Comparison of ENCODE assay signal across 23 cellular contexts in the genomic region with DNA sequence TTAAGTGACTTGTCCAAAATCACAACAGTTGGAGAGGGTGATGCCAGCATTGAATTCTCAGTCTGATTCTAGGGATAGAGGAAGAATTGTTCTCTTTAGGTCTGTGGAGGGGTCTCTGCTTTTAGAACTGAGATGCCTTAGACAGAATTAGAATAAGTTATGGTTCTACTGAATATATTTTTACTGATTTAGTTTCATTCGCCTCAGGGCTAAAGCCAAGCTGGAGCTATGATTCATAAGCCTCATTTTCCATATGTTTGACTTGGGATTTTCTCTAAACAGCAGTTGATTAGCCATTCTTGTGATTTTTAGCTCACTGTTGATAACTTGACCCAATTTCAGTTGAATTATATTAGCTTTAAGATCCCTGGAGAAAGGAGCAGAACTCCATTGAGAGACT.
"Had no signal": no experiment of that assay in that cellular context is flagged by ENCODE, and none has a peak within 500 bp of the region (broad histone marks: within the 10 kb centered on the region; RNA-seq: fewer than 3 reads in every experiment).

No MANE protein-coding gene starts in this region.

- H3K4me3 ChIP-seq: dorsolateral prefrontal cortex, left ventricle myocardium inferior, lower lobe of right lung, right lobe of liver, suprapubic skin, vagina had no signal

- H3K4me1 ChIP-seq: foreskin keratinocyte, left ventricle myocardium inferior, lower lobe of right lung, parathyroid adenoma, right lobe of liver, suprapubic skin, vagina had no signal

- H3K36me3 ChIP-seq: left ventricle myocardium inferior, lower lobe of right lung, right lobe of liver, suprapubic skin, vagina had no signal

- DNase-seq: cortex of kidney; dorsolateral prefrontal cortex; effector CD4-positive, alpha-beta T cell; foreskin keratinocyte; hypothalamus; immature natural killer cell; islet precursor cell; kidney glomerular epithelial cell; left colon; left ventricle myocardium inferior; lower lobe of right lung; naive thymus-derived CD8-positive, alpha-beta T cell; right lobe of liver; small intestine; stimulated activated CD4-positive, alpha-beta T cell treated with anti-CD3 and anti-CD28 coated beads, Interleukin-15, amount 100 ng/mL, for 24 hours; stimulated activated CD4-positive, alpha-beta T cell treated with anti-CD3 and anti-CD28 coated beads, Interleukin-2, amount 100 ng/mL, for 48 hours; stimulated activated naive B cell treated with anti-CD40 and anti-IgM and Interleukin-4, amounts not matched to agents 10 μg/mL and 1 μg/mL and 100 μg/mL, for 72 hours; trophoblast cell had no signal

- H3K27ac ChIP-seq: epithelial cell of prostate, foreskin keratinocyte, left ventricle myocardium inferior, lower lobe of right lung, parathyroid adenoma, right lobe of liver, suprapubic skin, vagina had no signal

- ATAC-seq: esophagus mucosa; foreskin keratinocyte; left colon; lower lobe of right lung; naive thymus-derived CD8-positive, alpha-beta T cell; right lobe of liver; stimulated activated naive B cell treated with anti-CD40 and anti-IgM and Interleukin-4, amounts not matched to agents 10 μg/mL and 1 μg/mL and 100 μg/mL, for 72 hours had no signal

- H3K9me3 ChIP-seq: left ventricle myocardium inferior, lower lobe of right lung, right lobe of liver, suprapubic skin, vagina had no signal

- H3K9ac ChIP-seq: parathyroid adenoma had no signal

- H3K27me3 ChIP-seq: dorsolateral prefrontal cortex, foreskin keratinocyte, right lobe of liver, suprapubic skin, vagina had no signal
